Comparison of ENCODE assay signal across 9 cellular contexts in the genomic region with DNA sequence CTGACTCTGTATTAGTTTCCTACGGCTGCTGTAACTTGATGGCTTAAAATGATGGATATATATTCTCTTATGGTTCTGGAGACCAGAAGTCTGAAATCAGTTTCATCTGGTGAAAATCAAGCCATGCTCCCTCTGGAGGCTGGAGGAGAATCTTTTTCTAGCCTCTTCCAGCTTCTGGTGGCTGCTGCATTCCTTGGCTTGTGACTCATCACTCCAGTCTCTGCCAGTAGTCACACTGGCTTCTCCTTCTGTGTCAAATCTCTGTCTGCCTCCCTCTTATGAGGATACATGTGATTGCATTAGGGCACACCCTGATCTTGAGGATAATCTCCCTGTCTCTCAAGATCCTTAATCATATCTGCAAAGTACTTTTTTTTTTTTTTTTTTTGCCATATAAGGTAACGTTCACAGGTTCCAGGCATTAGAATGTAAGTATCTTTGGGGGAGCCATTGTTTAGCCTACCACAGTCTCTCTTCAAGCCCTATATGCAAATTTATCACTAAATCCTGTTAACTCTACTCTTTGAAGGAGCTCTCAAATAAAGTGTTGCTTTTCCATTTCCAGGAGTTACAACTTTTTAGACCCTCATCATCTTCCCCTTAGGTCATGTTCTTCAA. TPM values are rescaled to one million over a fixed set of nuclear protein-coding genes. Genes with fewer than 3 reads are reported as not detected.
A peak's percentile ranks its signal among the peaks of the same experiment; 100 is the strongest.
DNase-seq lines count a peak whose midpoint lies in the region; ATAC-seq and TF ChIP-seq lines count a peak whose summit lies in the region.
"Had no signal": no experiment of that assay in that cellular context is flagged by ENCODE, and none has a peak within 500 bp of the region (broad histone marks: within the 10 kb centered on the region; RNA-seq: fewer than 3 reads in every experiment).

No MANE protein-coding gene starts in this region.

- H3K9me3 Mint-ChIP-seq in activated T-cell treated with anti-CD3 and anti-CD28 coated beads, Interleukin-2, amount 50 U/mL, for 24 hours, result no peaks in the 10 kb centered on the region

- 0 out of 4 replicates have a peak, but pooled peaks of 1 of the 2 experiments have one; percentile 16 for TF ChIP-seq EP300 in SK-N-SH (IDR thresholded peaks at IDR 0.05; ENCODE audit: borderline replicate concordance in 1 of 2, low read depth in 1 of 2, low read length in 1 of 2)

- H3K4me3 Mint-ChIP-seq in T-helper 17 cell, result no peak overlapping the region
- no peak overlapping the region for H3K4me3 Mint-ChIP-seq in activated T-cell treated with anti-CD3 and anti-CD28 coated beads, Interleukin-2, amount 50 U/mL, for 24 hours

- H3K27ac ChIP-seq in 22Rv1 (no peak overlapping the region), HEK293 (ENCODE audit: extremely low read depth, low read depth, low read length) (no peak overlapping the region), SK-N-SH (ENCODE audit: low read depth in 2 of 2, low read length in 1 of 2) (peak overlapping the region in 1 of 2 experiments; percentile 59; a peak in 3 of 4 replicates)

- H2AFZ ChIP-seq in SK-N-SH (ENCODE audit: low read depth), result no peak overlapping the region; the same call in 1 of the 2 replicates

- peaks cover 5% of the 10 kb centered on the region; the same call in 1 of the 2 replicates for H3K79me2 ChIP-seq in SK-N-SH (ENCODE audit: insufficient read depth)

- H3K27me3 ChIP-seq in SK-N-SH (ENCODE audit: insufficient read depth), result no peaks in the 10 kb centered on the region

- H3K9me3 ChIP-seq in HEK293 (ENCODE audit: control insufficient read depth, insufficient read depth, low read depth, low read length) (no peaks in the 10 kb centered on the region), SK-N-SH (no peaks in the 10 kb centered on the region), T-helper 17 cell (ENCODE audit: control insufficient read depth, low read length, poor library complexity, severe bottlenecking) (no peaks in the 10 kb centered on the region)

- WGBS in SK-N-SH (ENCODE audit: low lambda C conversion rate), result 21% methylated on average over 2 of the region's 2 CpGs

- ATAC-seq in GM19023 (IDR thresholded peaks at IDR 0.05; ENCODE audit: unreplicated experiment) (no peak), GM21360 (IDR thresholded peaks at IDR 0.05; ENCODE audit: unreplicated experiment) (no peak), T-helper 17 cell (no peak)

- H3K27me3 Mint-ChIP-seq in T-helper 17 cell, result no peaks in the 10 kb centered on the region
- no peaks in the 10 kb centered on the region for H3K27me3 Mint-ChIP-seq in activated T-cell treated with anti-CD3 and anti-CD28 coated beads, Interleukin-2, amount 50 U/mL, for 24 hours

- H3F3A ChIP-seq in SK-N-SH (replicated peaks; ENCODE audit: insufficient read depth), result peaks cover 27% of the 10 kb centered on the region

- H4K20me1 ChIP-seq in SK-N-SH (ENCODE audit: insufficient read depth), result no peaks in the 10 kb centered on the region

- DNase-seq in SK-N-SH (peak; percentile 15), glomerular visceral epithelial cell (ENCODE audit: extremely low spot score) (peak; percentile 91), T-helper 17 cell (no peak)
- no peak for DNase-seq in activated T-cell treated with anti-CD3 and anti-CD28 coated beads, Interleukin-2, amount 50 U/mL, for 24 hours
- DNase-seq: NCI-H748 treated with DMSO at 0.1 percent for 48 hours had no signal

- H3K4me1 ChIP-seq in HEK293 (ENCODE audit: control insufficient read depth, insufficient read depth, low read length), result no peaks in the 10 kb centered on the region
- no peaks in the 10 kb centered on the region for H3K4me1 ChIP-seq in SK-N-SH (ENCODE audit: control insufficient read depth in 1 of 2, insufficient read depth in 2 of 2, low read depth in 1 of 2, low read length in 1 of 2)

- no peak overlapping the region for H3K27ac Mint-ChIP-seq in T-helper 17 cell
- H3K27ac Mint-ChIP-seq in activated T-cell treated with anti-CD3 and anti-CD28 coated beads, Interleukin-2, amount 50 U/mL, for 24 hours, result no peak overlapping the region

- peaks cover 7% of the 10 kb centered on the region for H3K36me3 Mint-ChIP-seq in T-helper 17 cell (ENCODE audit: low read depth)
- H3K36me3 Mint-ChIP-seq in activated T-cell treated with anti-CD3 and anti-CD28 coated beads, Interleukin-2, amount 50 U/mL, for 24 hours (ENCODE audit: low read depth), result peaks cover 20% of the 10 kb centered on the region

- TF ChIP-seq CTCF in 22Rv1 (IDR thresholded peaks at IDR 0.05) (peak; percentile 26; the same call in 1 of the 2 replicates), HEK293 (tag by site-specific recombination; IDR thresholded peaks at IDR 0.05) (no peak), SK-N-SH (IDR thresholded peaks at IDR 0.05) (peak; percentile 73)

- H3K9me2 ChIP-seq in SK-N-SH, result no peaks in the 10 kb centered on the region

- H3K4me3 ChIP-seq in HEK293 (ENCODE audit: low read depth, low read length) (no peak overlapping the region), SK-N-SH (ENCODE audit: low read depth in 2 of 2, low read length in 1 of 2) (no peak overlapping the region)

- H3K9ac ChIP-seq in SK-N-SH, result no peak overlapping the region

- CTCF ChIA-PET in HEK293 (lab: Yijun Ruan, JAX) (interaction anchor here (0.6 to 1.7 kb wide), 13 partner anchors 9 to 367 kb away, joined by 3 to 9 read pairs (median 3); a partner anchor contains a TSS), SK-N-SH (lab: Yijun Ruan, JAX) (interaction anchor here (0.9 to 3.4 kb wide), 2 partner anchors 29 to 150 kb away, joined by 3 to 12 read pairs; no protein-coding TSS in a partner anchor)

- no peak for TF ChIP-seq RAD21 in SK-N-SH (IDR thresholded peaks at IDR 0.05; ENCODE audit: low read length)

- peaks cover 4% of the 10 kb centered on the region for H3K4me1 Mint-ChIP-seq in T-helper 17 cell
- H3K4me1 Mint-ChIP-seq in activated T-cell treated with anti-CD3 and anti-CD28 coated beads, Interleukin-2, amount 50 U/mL, for 24 hours (ENCODE audit: low read depth), result no peaks in the 10 kb centered on the region

- POLR2A ChIA-PET in HEK293 (lab: Yijun Ruan, JAX), result interaction anchor here (0.6 to 1.1 kb wide), 4 partner anchors 18 to 135 kb away, joined by 3 to 5 read pairs (median 3); a partner anchor contains a TSS
- POLR2A ChIA-PET in SK-N-SH (lab: Yijun Ruan, JAX), result no interaction called here

- no peak overlapping the region for H3K4me2 ChIP-seq in SK-N-SH

- peaks cover 0 to 3% of the 10 kb centered on the region in 2 experiments; a peak in 1 of 3 replicates for H3K36me3 ChIP-seq in HEK293 (ENCODE audit: control insufficient read depth in 2 of 2, insufficient read depth in 1 of 2, low read length in 2 of 2)
- peaks cover 3 to 27% of the 10 kb centered on the region in 2 experiments for H3K36me3 ChIP-seq in SK-N-SH (replicated peaks in 1 of 2; ENCODE audit: control insufficient read depth in 1 of 2, insufficient read depth in 2 of 2, low read length in 1 of 2)

TF ChIP-seq in HEK293, 187 proteins besides CTCF, POLR2A, EP300 and RAD21 (continues in another document):
- TF ChIP-seq ZBTB21 (tag by site-specific recombination; IDR thresholded peaks at IDR 0.05), result no peak
- no peak for TF ChIP-seq ZNF626 (tag by site-specific recombination; IDR thresholded peaks at IDR 0.05)
- TF ChIP-seq, protein P1, sequence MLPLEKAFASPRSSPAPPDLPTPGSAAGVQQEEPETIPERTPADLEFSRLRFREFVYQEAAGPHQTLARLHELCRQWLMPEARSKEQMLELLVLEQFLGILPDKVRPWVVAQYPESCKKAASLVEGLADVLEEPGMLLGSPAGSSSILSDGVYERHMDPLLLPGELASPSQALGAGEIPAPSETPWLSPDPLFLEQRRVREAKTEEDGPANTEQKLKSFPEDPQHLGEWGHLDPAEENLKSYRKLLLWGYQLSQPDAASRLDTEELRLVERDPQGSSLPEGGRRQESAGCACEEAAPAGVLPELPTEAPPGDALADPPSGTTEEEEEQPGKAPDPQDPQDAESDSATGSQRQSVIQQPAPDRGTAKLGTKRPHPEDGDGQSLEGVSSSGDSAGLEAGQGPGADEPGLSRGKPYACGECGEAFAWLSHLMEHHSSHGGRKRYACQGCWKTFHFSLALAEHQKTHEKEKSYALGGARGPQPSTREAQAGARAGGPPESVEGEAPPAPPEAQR (tag by site-specific recombination; IDR thresholded peaks at IDR 0.05), result no peak
- no peak for TF ChIP-seq ZNF670 (tag by site-specific recombination; IDR thresholded peaks at IDR 0.05; ENCODE audit: low read depth)
- TF ChIP-seq ZNF19 (tag by site-specific recombination; IDR thresholded peaks at IDR 0.05; ENCODE audit: low read depth), result no peak
- TF ChIP-seq ZBTB48 (tag by site-specific recombination; IDR thresholded peaks at IDR 0.05), result no peak
- no peak for TF ChIP-seq ZNF112 (tag by site-specific recombination; IDR thresholded peaks at IDR 0.05)

TF ChIP-seq in SK-N-SH, 30 proteins besides CTCF, POLR2A, EP300 and RAD21 (continues in another document):
- TF ChIP-seq POLR2AphosphoS5 (IDR thresholded peaks at IDR 0.05; ENCODE audit: low read depth, low read length) (no peak; the same call in 1 of the 2 replicates), MXI1 (IDR thresholded peaks at IDR 0.05; ENCODE audit: low read depth, low read length) (no peak), NFIC (IDR thresholded peaks at IDR 0.05; ENCODE audit: borderline replicate concordance) (peak; percentile 70; the same call in 1 of the 2 replicates)
- TF ChIP-seq, protein P2, sequence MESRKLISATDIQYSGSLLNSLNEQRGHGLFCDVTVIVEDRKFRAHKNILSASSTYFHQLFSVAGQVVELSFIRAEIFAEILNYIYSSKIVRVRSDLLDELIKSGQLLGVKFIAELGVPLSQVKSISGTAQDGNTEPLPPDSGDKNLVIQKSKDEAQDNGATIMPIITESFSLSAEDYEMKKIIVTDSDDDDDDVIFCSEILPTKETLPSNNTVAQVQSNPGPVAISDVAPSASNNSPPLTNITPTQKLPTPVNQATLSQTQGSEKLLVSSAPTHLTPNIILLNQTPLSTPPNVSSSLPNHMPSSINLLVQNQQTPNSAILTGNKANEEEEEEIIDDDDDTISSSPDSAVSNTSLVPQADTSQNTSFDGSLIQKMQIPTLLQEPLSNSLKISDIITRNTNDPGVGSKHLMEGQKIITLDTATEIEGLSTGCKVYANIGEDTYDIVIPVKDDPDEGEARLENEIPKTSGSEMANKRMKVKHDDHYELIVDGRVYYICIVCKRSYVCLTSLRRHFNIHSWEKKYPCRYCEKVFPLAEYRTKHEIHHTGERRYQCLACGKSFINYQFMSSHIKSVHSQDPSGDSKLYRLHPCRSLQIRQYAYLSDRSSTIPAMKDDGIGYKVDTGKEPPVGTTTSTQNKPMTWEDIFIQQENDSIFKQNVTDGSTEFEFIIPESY (IDR thresholded peaks at IDR 0.05; ENCODE audit: borderline replicate concordance, low read depth), result no peak

RNA-seq across cellular contexts. Expression of a gene that starts 17.8 kb away (rescaled TPM):
- 2.6 and 3.6 TPM in 2 replicates for polyA plus RNA-seq in SK-N-SH (2012; rRNA removed)
- 4.6 and 7.2 TPM in 2 replicates for polyA plus RNA-seq in SK-N-SH (2012; cell fraction: cytosol; rRNA removed)
- 2.2 and 3.5 TPM in 2 replicates for polyA plus RNA-seq in SK-N-SH (2012; cell fraction: nucleus; rRNA removed)
- 1 to 10 TPM; 5.4 to 6.1 TPM for total RNA-seq in T-helper 17 cell

RNA-seq across cellular contexts. Expression of a gene that starts 50.2 kb away (rescaled TPM):
- not detected in 2 replicates for polyA plus RNA-seq in SK-N-SH (2012; rRNA removed)
- polyA plus RNA-seq in SK-N-SH (2012; cell fraction: cytosol; rRNA removed), result not detected in 2 replicates
- polyA plus RNA-seq in SK-N-SH (2012; cell fraction: nucleus; rRNA removed), result not detected in 2 replicates
- total RNA-seq in T-helper 17 cell, result not detected

RNA-seq across cellular contexts. Expression of a gene that starts 51.6 kb away (rescaled TPM):
- polyA plus RNA-seq in SK-N-SH (2012; rRNA removed), result 19.5 and 31.5 TPM in 2 replicates
- 40.3 and 44.6 TPM in 2 replicates for polyA plus RNA-seq in SK-N-SH (2012; cell fraction: cytosol; rRNA removed)
- polyA plus RNA-seq in SK-N-SH (2012; cell fraction: nucleus; rRNA removed), result 28.6 and 29.8 TPM in 2 replicates
- 10 to 100 TPM; 42.0 to 53.7 TPM for total RNA-seq in T-helper 17 cell

Comparison
In these comparisons a context has a peak if more than half of its experiments do, and no peak if none do; other contexts are left out.
1. DNase-seq: peak in SK-N-SH (single experiment) and glomerular visceral epithelial cell (single experiment); none in T-helper 17 cell (0 of 3) and activated T-cell treated with anti-CD3 and anti-CD28 coated beads, Interleukin-2, amount 50 U/mL, for 24 hours (single experiment).